Comparison of ENCODE assay signal across 1 cellular context in the genomic region with DNA sequence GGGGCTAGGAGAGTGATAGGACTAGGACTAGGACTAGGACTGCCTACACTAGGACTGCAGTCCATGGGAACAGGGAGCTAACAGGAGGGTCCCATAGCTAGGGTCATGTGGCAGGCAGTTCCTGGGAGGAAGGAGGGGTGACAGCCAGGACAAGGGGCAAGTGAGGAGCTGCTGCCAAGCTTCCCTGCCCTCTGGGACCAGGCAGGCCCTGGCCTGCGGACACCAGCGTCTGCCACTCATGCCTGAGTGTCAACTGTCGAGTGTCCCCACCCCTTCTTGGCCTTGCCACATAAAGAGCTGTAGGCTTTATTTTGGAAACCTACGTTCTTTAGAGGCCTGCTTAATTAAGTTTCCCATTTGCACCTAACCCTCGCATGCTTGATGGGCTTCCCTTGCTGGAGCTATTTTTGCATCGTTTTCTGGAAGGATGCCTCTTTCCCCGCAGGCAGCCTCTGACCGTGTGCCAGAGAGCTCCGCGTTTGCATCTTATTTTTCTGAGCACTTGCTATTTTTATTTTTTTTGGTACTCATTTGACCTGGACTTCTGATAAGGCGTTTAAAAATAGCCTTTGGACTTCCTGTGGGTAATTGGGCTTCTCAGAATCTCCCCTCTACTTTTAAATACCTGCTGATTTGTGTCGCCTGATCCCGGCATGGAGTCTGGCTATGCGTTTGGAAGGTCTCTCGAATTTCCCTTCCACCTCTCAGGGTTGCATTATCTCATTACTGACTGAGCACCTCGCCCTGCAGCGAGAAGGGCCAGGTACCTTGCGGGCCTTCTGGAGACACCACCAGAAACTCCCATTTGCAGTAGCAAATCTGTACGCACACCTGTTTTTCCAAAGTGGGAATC.
TF ChIP-seq lines count a peak whose summit lies in the region.

No MANE protein-coding gene starts in this region.

TF ChIP-seq in HepG2, 621 proteins besides CTCF, POLR2A, EP300 and RAD21 (continued from another document):
- TF ChIP-seq, protein P1, sequence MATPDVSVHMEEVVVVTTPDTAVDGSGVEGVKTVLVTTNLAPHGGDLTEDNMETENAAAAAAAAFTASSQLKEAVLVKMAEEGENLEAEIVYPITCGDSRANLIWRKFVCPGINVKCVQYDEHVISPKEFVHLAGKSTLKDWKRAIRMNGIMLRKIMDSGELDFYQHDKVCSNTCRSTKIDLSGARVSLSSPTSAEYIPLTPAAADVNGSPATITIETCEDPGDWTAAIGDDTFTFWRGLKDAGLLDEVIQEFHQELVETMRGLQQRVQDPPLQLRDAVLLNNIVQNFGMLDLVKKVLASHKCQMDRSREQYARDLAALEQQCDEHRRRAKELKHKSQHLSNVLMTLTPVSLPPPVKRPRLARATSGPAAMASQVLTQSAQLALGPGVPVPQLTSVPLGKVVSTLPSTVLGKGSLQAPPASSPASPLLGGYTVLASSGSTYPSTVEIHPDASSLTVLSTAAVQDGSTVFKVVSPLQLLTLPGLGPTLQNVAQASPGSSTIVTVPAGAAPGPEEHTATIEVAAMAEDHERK (CRISPR knock-in tag; IDR thresholded peaks at IDR 0.05; ENCODE audit: low read depth): no peak
- TF ChIP-seq SNAI1 (CRISPR knock-in tag; IDR thresholded peaks at IDR 0.05; ENCODE audit: borderline replicate concordance): no peak
